In the genomic region with DNA sequence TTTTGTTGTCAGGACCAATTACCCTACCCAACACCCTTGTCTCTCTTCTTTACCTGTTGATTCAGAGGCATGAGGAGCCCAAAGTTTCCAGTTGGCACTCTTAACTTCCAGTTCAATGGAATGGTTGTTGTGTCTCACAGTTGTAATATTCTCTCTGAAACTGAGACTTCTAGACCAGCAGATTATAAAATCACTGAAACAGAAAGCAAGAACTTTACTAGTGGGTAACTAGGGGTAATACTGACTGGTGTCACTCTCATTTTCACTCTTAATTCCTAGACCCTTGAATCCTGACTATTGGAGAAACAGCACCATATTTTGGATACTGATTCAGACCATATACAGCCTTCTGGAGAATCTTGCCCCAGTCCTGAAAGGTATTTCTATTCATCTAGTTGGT, we compare ENCODE assay signal across 19 cellular contexts.
DNase-seq lines count a peak whose midpoint lies in the region; ATAC-seq and TF ChIP-seq lines count a peak whose summit lies in the region.
"Had no signal": no experiment of that assay in that cellular context is flagged by ENCODE, and none has a peak within 500 bp of the region (broad histone marks: within the 10 kb centered on the region; RNA-seq: fewer than 3 reads in every experiment).

No MANE protein-coding gene starts in this region.

- in situ Hi-C loops in GM13977 (cut with MboI; ENCODE audit: low pct_unique_long_range_greater_than_20kb, low sequenced_read_pairs, unreplicated experiment) = no loop called here

- DNase-seq in NCI-H1048 (lab: John Stamatoyannopoulos, UW) = no peak
- no peak for DNase-seq in GM13977 (ENCODE audit: low spot score)
- DNase-seq in GM10248 (ENCODE audit: extremely low spot score) = no peak
- DNase-seq in GF-D8 (lab: John Stamatoyannopoulos, UW) = no peak
- DNase-seq: activated CD4-positive, alpha-beta T cell treated with anti-CD3 and anti-CD28 coated beads, Interleukin-2, amount 50 U/mL, for 4 hours; activated T-cell treated with anti-CD3 and anti-CD28 coated beads, Interleukin-2, amount 50 U/mL, for 1 hour; CD4-positive, alpha-beta T cell; DMS79; foreskin keratinocyte; NCI-H2107; NCI-H526 treated with DMSO at 0.1 percent for 48 hours; right lobe of liver; stimulated activated CD4-positive, alpha-beta T cell treated with anti-CD3 and anti-CD28 coated beads, Interleukin-2, amount 100 ng/mL, for 24 hours had no signal

- CTCF ChIA-PET in GM10248 (lab: Yijun Ruan, JAX) = no interaction called here

- POLR2A ChIA-PET in GM10248 (lab: Yijun Ruan, JAX) = no interaction called here

- TF ChIP-seq CTCF in GM13977 (IDR thresholded peaks at IDR 0.05; ENCODE audit: extremely low read depth, insufficient read depth, missing control alignments) = no peak
- TF ChIP-seq CTCF in GM10248 (IDR thresholded peaks at IDR 0.05; ENCODE audit: control extremely low read depth, extremely low read depth, low read depth, missing control alignments) = no peak

- ATAC-seq in GM18867 (IDR thresholded peaks at IDR 0.05; ENCODE audit: unreplicated experiment) (peak; percentile 81), GM21381 (IDR thresholded peaks at IDR 0.05; ENCODE audit: unreplicated experiment) (peak; percentile 61), HG02678 (IDR thresholded peaks at IDR 0.05; ENCODE audit: unreplicated experiment) (peak; percentile 66), HG03342 (IDR thresholded peaks at IDR 0.05; ENCODE audit: unreplicated experiment) (peak; percentile 84)
- ATAC-seq: foreskin keratinocyte, HepG2, Panc1, right lobe of liver had no signal
